Comparison of ENCODE assay signal across 1 cellular context in genomic region chr9:114733814-114734213, GRCh38.
A peak's percentile ranks its signal among the peaks of the same experiment; 100 is the strongest.
TF ChIP-seq lines count a peak whose summit lies in the region.

No MANE protein-coding gene starts in this region.

TF ChIP-seq in K562, 482 proteins besides CTCF, POLR2A, EP300 and RAD21 (continued from another document):
- TF ChIP-seq ATF3 (IDR thresholded peaks at IDR 0.05), result peak; percentile 83
- no peak for TF ChIP-seq ATF3 (CRISPR knock-in tag; conservative IDR thresholded peaks at IDR 0.05)
- no peak for TF ChIP-seq ZNF384 (IDR thresholded peaks at IDR 0.05; ENCODE audit: low read depth, low read length)
- peak; percentile 77 for TF ChIP-seq FOSL1 (tag; conservative IDR thresholded peaks at IDR 0.05)
- no peak for TF ChIP-seq CHD2 (IDR thresholded peaks at IDR 0.05; ENCODE audit: low read depth, low read length)
